Comparison of ENCODE assay signal across 1 cellular context in genomic region chrX:74291964-74292891, GRCh38.
TF ChIP-seq lines count a peak whose summit lies in the region.

No MANE protein-coding gene starts in this region.

TF ChIP-seq in K562, 482 proteins besides CTCF, POLR2A, EP300 and RAD21 (continued from another document and continues in another):
- TF ChIP-seq ZBTB2 (IDR thresholded peaks at IDR 0.05) = peak; percentile 96
- TF ChIP-seq HDGF (IDR thresholded peaks at IDR 0.05) = no peak
- TF ChIP-seq HNRNPL (IDR thresholded peaks at IDR 0.05; ENCODE audit: low read depth, low read length) = no peak
- TF ChIP-seq ZNF133 (CRISPR knock-in tag; IDR thresholded peaks at IDR 0.05) = no peak
- no peak for TF ChIP-seq ZNF740 (CRISPR knock-in tag; IDR thresholded peaks at IDR 0.05)
- no peak for TF ChIP-seq ZNF740 (tag; IDR thresholded peaks at IDR 0.05)
- TF ChIP-seq ZBTB12 (CRISPR knock-in tag; IDR thresholded peaks at IDR 0.05) = no peak
- no peak for TF ChIP-seq YBX1 (IDR thresholded peaks at IDR 0.05)
- peak; percentile 71 for TF ChIP-seq PKNOX1 (IDR thresholded peaks at IDR 0.05)
- TF ChIP-seq ESRRB (CRISPR knock-in tag; IDR thresholded peaks at IDR 0.05; ENCODE audit: borderline replicate concordance) = no peak
- TF ChIP-seq JUN (IDR thresholded peaks at IDR 0.05; ENCODE audit: borderline replicate concordance, low read depth, low read length) = no peak
- no peak for TF ChIP-seq JUN (CRISPR knock-in tag; IDR thresholded peaks at IDR 0.05; ENCODE audit: borderline replicate concordance)
- no peak for TF ChIP-seq CUX1 (CRISPR knock-in tag; IDR thresholded peaks at IDR 0.05)
- peak; percentile 96 for TF ChIP-seq NRF1 (conservative IDR thresholded peaks at IDR 0.05 in 1 of 2, IDR thresholded peaks at IDR 0.05 in 1 of 2)
- TF ChIP-seq SNAPC5 (CRISPR knock-in tag; IDR thresholded peaks at IDR 0.05) = no peak
- no peak for TF ChIP-seq ZBTB8A (IDR thresholded peaks at IDR 0.05; ENCODE audit: partially characterized antibody)
- TF ChIP-seq ZEB2 (IDR thresholded peaks at IDR 0.05) = no peak
- TF ChIP-seq MAFF (IDR thresholded peaks at IDR 0.05; ENCODE audit: low read length) = peak; percentile 90
- no peak for TF ChIP-seq SETDB1 (IDR thresholded peaks at IDR 0.05; ENCODE audit: low read length)
- peak; percentile 19; the same call in 1 of the 2 replicates for TF ChIP-seq GTF2E2 (tag; IDR thresholded peaks at IDR 0.05)
- TF ChIP-seq ZBTB9 (CRISPR knock-in tag; IDR thresholded peaks at IDR 0.05) = no peak
- 0 out of 2 replicates have a peak, but pooled peaks have one; percentile 14 for TF ChIP-seq HBP1 (CRISPR knock-in tag; IDR thresholded peaks at IDR 0.05)
- TF ChIP-seq TEAD4 (IDR thresholded peaks at IDR 0.05; ENCODE audit: low read length) = 0 out of 2 replicates have a peak, but pooled peaks have one; percentile 7
- TF ChIP-seq TEAD4 (CRISPR knock-in tag; IDR thresholded peaks at IDR 0.05; ENCODE audit: borderline replicate concordance) = no peak
- no peak for TF ChIP-seq CHCHD3 (CRISPR knock-in tag; IDR thresholded peaks at IDR 0.05)
- TF ChIP-seq MXI1 (IDR thresholded peaks at IDR 0.05; ENCODE audit: low read depth, low read length) = no peak
- TF ChIP-seq SRSF1 (IDR thresholded peaks at IDR 0.05; ENCODE audit: low read depth, low read length) = no peak
- TF ChIP-seq ELF4 (CRISPR knock-in tag; IDR thresholded peaks at IDR 0.05) = no peak
- no peak for TF ChIP-seq ELK1 (CRISPR knock-in tag; IDR thresholded peaks at IDR 0.05)
- TF ChIP-seq ATF3 (IDR thresholded peaks at IDR 0.05) = no peak
- no peak for TF ChIP-seq ATF3 (CRISPR knock-in tag; conservative IDR thresholded peaks at IDR 0.05)
- no peak for TF ChIP-seq KLF16 (IDR thresholded peaks at IDR 0.05)
- no peak for TF ChIP-seq SFPQ (IDR thresholded peaks at IDR 0.05; ENCODE audit: low read depth, low read length)
- no peak for TF ChIP-seq MTF1 (CRISPR knock-in tag; IDR thresholded peaks at IDR 0.05; ENCODE audit: borderline replicate concordance)
